In genomic region chr1:153795325-153795837, GRCh38 we compare ENCODE assay signal across 1 cellular context.
TF ChIP-seq lines count a peak whose summit lies in the region.

No MANE protein-coding gene starts in this region.

TF ChIP-seq in IMR-90, 13 proteins besides CTCF, POLR2A, EP300 and RAD21 (continued from another document):
- no peak for TF ChIP-seq USF2 (IDR thresholded peaks at IDR 0.05; ENCODE audit: low read depth, low read length)
- no peak for TF ChIP-seq NFE2L2 (IDR thresholded peaks at IDR 0.05; ENCODE audit: low read depth, low read length)
- TF ChIP-seq CEBPB (IDR thresholded peaks at IDR 0.05; ENCODE audit: low read depth, low read length), result no peak
